In genomic region chr9:105246656-105247162, GRCh38 we compare ENCODE assay signal across 12 cellular contexts. TPM values are rescaled to one million over a fixed set of nuclear protein-coding genes. Genes with fewer than 3 reads are reported as not detected.
A peak's percentile ranks its signal among the peaks of the same experiment; 100 is the strongest.
DNase-seq lines count a peak whose midpoint lies in the region; ATAC-seq and TF ChIP-seq lines count a peak whose summit lies in the region.
"Had no signal": no experiment of that assay in that cellular context is flagged by ENCODE, and none has a peak within 500 bp of the region (broad histone marks: within the 10 kb centered on the region; RNA-seq: fewer than 3 reads in every experiment).

No MANE protein-coding gene starts in this region.

- intact Hi-C loops in HCT116 (cut with micrococcal nuclease), result loop anchor here (5.0 to 10.0 kb wide), 3 partner anchors 62 to 382 kb away; no protein-coding TSS in a partner anchor
- intact Hi-C loops in PC-9 (cut with micrococcal nuclease; ENCODE audit: unreplicated experiment), result loop anchor here (10.0 kb wide), 4 partner anchors 108 to 472 kb away; partner anchors contain the start of gene TMEM38B
- intact Hi-C loops in psoas muscle (cut with DNase I), result loop anchor here in 1 of 2 donors (5.0 kb wide), 1 partner anchor 166 kb away; no protein-coding TSS in a partner anchor

- RAD21 ChIA-PET in HCT116 (lab: Charles Lee; ENCODE audit: low non-redundant PET in 1 of 2, low total read pairs in 2 of 2, uncharacterized antibody in 2 of 2, unreplicated experiment in 2 of 2), result no interaction called here

- peaks cover 24% of the 10 kb centered on the region; the same call in 1 of the 2 replicates for H3F3A ChIP-seq in PC-9 (ENCODE audit: insufficient read depth, low read depth)

- no peak for ATAC-seq in HCT116
- ATAC-seq in psoas muscle, result no peak
- no peak for ATAC-seq in activated naive CD8-positive, alpha-beta T cell treated with anti-CD3 and anti-CD28 coated beads, Interleukin-2, amount 50 U/mL, for 24 hours
- ATAC-seq in HG03565 (IDR thresholded peaks at IDR 0.05; ENCODE audit: unreplicated experiment), result no peak
- ATAC-seq: esophagus mucosa had no signal

- H3K9me2 ChIP-seq in HCT116 (ENCODE audit: insufficient read depth) (no peaks in the 10 kb centered on the region), PC-9 (ENCODE audit: insufficient read depth) (no peaks in the 10 kb centered on the region)

- DNase-seq in HCT116 (ENCODE audit: low read depth, low spot score) (no peak), PC-9 (no peak), fibroblast of gingiva (ENCODE audit: low read depth) (peak; percentile 26), psoas muscle (no peak), NCI-H524 treated with DMSO at 0.1 percent for 48 hours (lab: John Stamatoyannopoulos, UW) (no peak)
- DNase-seq in activated naive CD8-positive, alpha-beta T cell treated with anti-CD3 and anti-CD28 coated beads, Interleukin-2, amount 50 U/mL, for 24 hours, result no peak
- DNase-seq: activated naive CD4-positive, alpha-beta T cell; KG1; naive B cell; NCI-H69 had no signal

- H3K36me3 Mint-ChIP-seq in activated naive CD8-positive, alpha-beta T cell treated with anti-CD3 and anti-CD28 coated beads, Interleukin-2, amount 50 U/mL, for 24 hours (ENCODE audit: low read depth), result no peaks in the 10 kb centered on the region
- H3K36me3 Mint-ChIP-seq: naive B cell had no signal

- H3K9me3 Mint-ChIP-seq in activated naive CD8-positive, alpha-beta T cell treated with anti-CD3 and anti-CD28 coated beads, Interleukin-2, amount 50 U/mL, for 24 hours, result no peaks in the 10 kb centered on the region
- H3K9me3 Mint-ChIP-seq: naive B cell had no signal

- BruUV-seq in HCT116 (replicated peaks; lab: Mats Ljungman, UMichigan) (no TSS peak), PC-9 (replicated peaks; lab: Mats Ljungman, UMichigan) (no TSS peak)

- TF ChIP-seq POLR2A in HCT116 (IDR thresholded peaks at IDR 0.05; ENCODE audit: borderline replicate concordance, extremely low read depth, insufficient read depth, insufficient read length), result no peak

- H3K9ac ChIP-seq in HCT116 (ENCODE audit: low read length), result no peak overlapping the region

- H3K4me1 Mint-ChIP-seq in activated naive CD8-positive, alpha-beta T cell treated with anti-CD3 and anti-CD28 coated beads, Interleukin-2, amount 50 U/mL, for 24 hours, result peaks cover 21% of the 10 kb centered on the region

- H3K36me3 ChIP-seq in HCT116 (ENCODE audit: control insufficient read depth in 1 of 2, insufficient read depth in 2 of 2, low read length in 2 of 2) (no peaks in the 10 kb centered on the region), PC-9 (ENCODE audit: low read depth) (no peaks in the 10 kb centered on the region), psoas muscle (ENCODE audit: insufficient read depth in 1 of 2, low read depth in 1 of 2) (no peaks in the 10 kb centered on the region)

- peaks cover 8% of the 10 kb centered on the region for H3K27me3 Mint-ChIP-seq in activated naive CD8-positive, alpha-beta T cell treated with anti-CD3 and anti-CD28 coated beads, Interleukin-2, amount 50 U/mL, for 24 hours
- H3K27me3 Mint-ChIP-seq: naive B cell had no signal

- H3K27ac ChIP-seq in HCT116 (ENCODE audit: low read depth, low read length) (no peak overlapping the region), PC-9 (no peak overlapping the region), psoas muscle (no peak overlapping the region)

- no peak for TF ChIP-seq RAD21 in HCT116 (IDR thresholded peaks at IDR 0.05; ENCODE audit: low read depth)

- H3K27ac Mint-ChIP-seq in activated naive CD8-positive, alpha-beta T cell treated with anti-CD3 and anti-CD28 coated beads, Interleukin-2, amount 50 U/mL, for 24 hours, result no peak overlapping the region

- no peak overlapping the region for H2AFZ ChIP-seq in HCT116 (ENCODE audit: low read depth, low read length, poor library complexity, severe bottlenecking)
- no peak overlapping the region for H2AFZ ChIP-seq in PC-9

- CTCF ChIA-PET in HCT116 (lab: Charles Lee), result no interaction called here
- CTCF ChIA-PET in PC-9 (lab: Charles Lee), result interaction anchor here (0.6 kb wide), 1 partner anchor 253 kb away, joined by 10 read pairs; no protein-coding TSS in a partner anchor

- WGBS in psoas muscle, 3 donors, result 60 to 70% (median 69%) methylated on average over 5 of the region's 5 CpGs

- H4K20me1 ChIP-seq in HCT116 (ENCODE audit: insufficient read depth), result no peaks in the 10 kb centered on the region
- no peaks in the 10 kb centered on the region for H4K20me1 ChIP-seq in PC-9 (ENCODE audit: insufficient read depth)

- TF ChIP-seq CTCF in HCT116 (IDR thresholded peaks at IDR 0.05 in 2 of 3, conservative IDR thresholded peaks at IDR 0.05 in 1 of 3; ENCODE audit: borderline replicate concordance in 1 of 3, insufficient read depth in 1 of 3, low read depth in 2 of 3, low read length in 2 of 3), result no peak
- TF ChIP-seq CTCF in PC-9 (conservative IDR thresholded peaks at IDR 0.05), result no peak
- TF ChIP-seq CTCF in psoas muscle (IDR thresholded peaks at IDR 0.05), result no peak

- POLR2A ChIA-PET in HCT116 (lab: Charles Lee), result no interaction called here
- POLR2A ChIA-PET in PC-9 (lab: Charles Lee; ENCODE audit: unreplicated experiment), result interaction anchor here (0.6 to 0.7 kb wide), 4 partner anchors 26 to 449 kb away, joined by 3 to 10 read pairs (median 4); no protein-coding TSS in a partner anchor

- H3K4me2 ChIP-seq in HCT116 (ENCODE audit: low read length) (peak overlapping the region; percentile 93; the same call in 1 of the 2 replicates), PC-9 (peak overlapping the region; percentile 79)

- peaks cover 8 to 17% of the 10 kb centered on the region in 2 experiments; a peak in 3 of 4 replicates for H3K4me1 ChIP-seq in HCT116 (ENCODE audit: control insufficient read depth in 1 of 2, insufficient read depth in 2 of 2, low read length in 2 of 2)
- peaks cover 25% of the 10 kb centered on the region for H3K4me1 ChIP-seq in PC-9 (replicated peaks; ENCODE audit: insufficient read depth)
- peaks cover 9% of the 10 kb centered on the region for H3K4me1 ChIP-seq in psoas muscle

- H3K79me2 ChIP-seq in HCT116 (ENCODE audit: insufficient read depth, low read length) (peaks cover 32% of the 10 kb centered on the region), PC-9 (ENCODE audit: low read depth) (peaks cover 60% of the 10 kb centered on the region)

- H3K4me3 ChIP-seq in HCT116 (replicated peaks in 1 of 2; ENCODE audit: low read depth in 1 of 2, low read length in 2 of 2) (no peak overlapping the region), PC-9 (peak overlapping the region; percentile 97), psoas muscle (peak overlapping the region; percentile 83)

- H3K9me3 ChIP-seq in HCT116 (ENCODE audit: control insufficient read depth in 1 of 2, insufficient read depth in 1 of 2, low read depth in 1 of 2, low read length in 2 of 2), result no peaks in the 10 kb centered on the region
- no peaks in the 10 kb centered on the region for H3K9me3 ChIP-seq in PC-9 (ENCODE audit: insufficient read depth, low read depth)
- H3K9me3 ChIP-seq in psoas muscle, result no peaks in the 10 kb centered on the region

- H3K27me3 ChIP-seq in HCT116 (ENCODE audit: insufficient read depth, low read length) (peaks cover 11% of the 10 kb centered on the region), PC-9 (ENCODE audit: insufficient read depth, low read depth) (no peaks in the 10 kb centered on the region), psoas muscle (ENCODE audit: insufficient read depth in 3 of 3, low read length in 2 of 3) (no peaks in the 10 kb centered on the region)

- no peak overlapping the region for H3K4me3 Mint-ChIP-seq in activated naive CD8-positive, alpha-beta T cell treated with anti-CD3 and anti-CD28 coated beads, Interleukin-2, amount 50 U/mL, for 24 hours

TF ChIP-seq in HCT116, 20 proteins besides CTCF, POLR2A, EP300 and RAD21:
- TF ChIP-seq REST (IDR thresholded peaks at IDR 0.05; ENCODE audit: low read depth) (no peak), CEBPB (IDR thresholded peaks at IDR 0.05; ENCODE audit: low read depth) (no peak), SRF (IDR thresholded peaks at IDR 0.05; ENCODE audit: low read depth) (no peak), TCF7L2 (IDR thresholded peaks at IDR 0.05; ENCODE audit: borderline replicate concordance, extremely low read depth, insufficient read depth, insufficient read length) (no peak)

RNA-seq across cellular contexts. Expression of gene SLC44A1, which starts 2.3 kb away (rescaled TPM):
- total RNA-seq in HCT116 (2021; ENCODE audit: unreplicated experiment) (44.1 TPM), PC-9 (2021) (70.2 and 95.2 TPM in 2 replicates), psoas muscle (10 to 100 TPM in 2 of 4 donors, 1 to 10 TPM in 2; 7.0 to 18.9 (median 9.8) TPM)
- polyA plus RNA-seq in HCT116 (2012), result 18.8 and 21.0 TPM in 2 replicates
- 1 to 10 TPM; 3.3 to 6.3 (median 4.0) TPM for polyA plus RNA-seq in psoas muscle

Comparison
In these comparisons a context has a peak if more than half of its experiments do, and no peak if none do; other contexts are left out.
1. H3K4me3 ChIP-seq: peak in PC-9 (single experiment) and psoas muscle (single experiment); none in HCT116 (0 of 2).